9 cellular contexts compared by ENCODE assay signal in genomic region chr5:72523960-72524582, GRCh38. TPM values are rescaled to one million over a fixed set of nuclear protein-coding genes. Genes with fewer than 3 reads are reported as not detected.
A peak's percentile ranks its signal among the peaks of the same experiment; 100 is the strongest.
DNase-seq lines count a peak whose midpoint lies in the region; ATAC-seq and TF ChIP-seq lines count a peak whose summit lies in the region.
"Had no signal": no experiment of that assay in that cellular context is flagged by ENCODE, and none has a peak within 500 bp of the region (broad histone marks: within the 10 kb centered on the region; RNA-seq: fewer than 3 reads in every experiment).

No MANE protein-coding gene starts in this region.

- H3K9ac ChIP-seq in mesenchymal stem cell (ENCODE audit: low read length), result peak overlapping the region; percentile 61

- no peak overlapping the region for H3K4me3 Mint-ChIP-seq in activated naive CD8-positive, alpha-beta T cell treated with anti-CD3 and anti-CD28 coated beads for 36 hours
- H3K4me3 Mint-ChIP-seq in activated naive CD8-positive, alpha-beta T cell treated with anti-CD3 and anti-CD28 coated beads, Interleukin-2, amount 50 U/mL, for 24 hours, result no peak overlapping the region

- H3K4me3 ChIP-seq in choroid plexus epithelial cell (ENCODE audit: low read depth, low read length) (no peak overlapping the region), mesenchymal stem cell (ENCODE audit: insufficient read depth in 1 of 2, low read depth in 1 of 2, low read length in 2 of 2) (no peak overlapping the region)

- no peaks in the 10 kb centered on the region for H3K4me1 ChIP-seq in mesenchymal stem cell (ENCODE audit: control insufficient read depth, insufficient read depth, low read depth, low read length)

- H2AK5ac ChIP-seq in mesenchymal stem cell (ENCODE audit: low read length, severe bottlenecking), result no peak overlapping the region

- peaks cover 14% of the 10 kb centered on the region for H3K9me3 ChIP-seq in mesenchymal stem cell (ENCODE audit: control insufficient read depth, low read length)
- H3K9me3 ChIP-seq: neutrophil had no signal

- H3K9me3 Mint-ChIP-seq in activated naive CD8-positive, alpha-beta T cell treated with anti-CD3 and anti-CD28 coated beads for 36 hours, result peaks cover 3% of the 10 kb centered on the region
- peaks cover 7% of the 10 kb centered on the region for H3K9me3 Mint-ChIP-seq in activated naive CD8-positive, alpha-beta T cell treated with anti-CD3 and anti-CD28 coated beads, Interleukin-2, amount 50 U/mL, for 24 hours

- H4K91ac ChIP-seq in mesenchymal stem cell (ENCODE audit: low read length), result no peak overlapping the region

- H3K18ac ChIP-seq in mesenchymal stem cell (ENCODE audit: low read depth in 1 of 2, low read length in 2 of 2), result no peak overlapping the region

- H3K27me3 ChIP-seq in mesenchymal stem cell (ENCODE audit: control insufficient read depth in 1 of 2, insufficient read depth in 1 of 2, low read length in 2 of 2), result no peaks in the 10 kb centered on the region
- H3K27me3 ChIP-seq: neutrophil had no signal

- no peak overlapping the region for H2BK15ac ChIP-seq in mesenchymal stem cell (ENCODE audit: low read depth, poor library complexity, severe bottlenecking)

- H3K36me3 ChIP-seq in mesenchymal stem cell (ENCODE audit: control insufficient read depth in 1 of 2, insufficient read depth in 2 of 2, low read depth in 1 of 2, low read length in 2 of 2), result no peaks in the 10 kb centered on the region
- H3K36me3 ChIP-seq: neutrophil had no signal

- H3K27me3 Mint-ChIP-seq in activated naive CD8-positive, alpha-beta T cell treated with anti-CD3 and anti-CD28 coated beads for 36 hours, result no peaks in the 10 kb centered on the region
- H3K27me3 Mint-ChIP-seq in activated naive CD8-positive, alpha-beta T cell treated with anti-CD3 and anti-CD28 coated beads, Interleukin-2, amount 50 U/mL, for 24 hours, result peaks cover 2% of the 10 kb centered on the region

- H3K4me1 Mint-ChIP-seq in activated naive CD8-positive, alpha-beta T cell treated with anti-CD3 and anti-CD28 coated beads for 36 hours, result no peaks in the 10 kb centered on the region
- H3K4me1 Mint-ChIP-seq in activated naive CD8-positive, alpha-beta T cell treated with anti-CD3 and anti-CD28 coated beads, Interleukin-2, amount 50 U/mL, for 24 hours, result no peaks in the 10 kb centered on the region

- H3K79me1 ChIP-seq in mesenchymal stem cell (replicated peaks; ENCODE audit: low read length, poor library complexity, severe bottlenecking), result no peaks in the 10 kb centered on the region

- no peak overlapping the region for H2BK12ac ChIP-seq in mesenchymal stem cell (ENCODE audit: low read length in 2 of 2)

- H3K23ac ChIP-seq in mesenchymal stem cell (ENCODE audit: low read length in 2 of 2), result no peak overlapping the region

- DNase-seq in COR-L47 (lab: John Stamatoyannopoulos, UW) (peak; percentile 3), NCI-H748 (lab: John Stamatoyannopoulos, UW; ENCODE audit: unreplicated experiment) (peak; percentile 33), choroid plexus epithelial cell (ENCODE audit: low read depth) (peak; percentile 95), mesenchymal stem cell (peak; percentile 82)
- DNase-seq in activated naive CD8-positive, alpha-beta T cell treated with anti-CD3 and anti-CD28 coated beads for 36 hours, result no peak
- no peak for DNase-seq in activated naive CD8-positive, alpha-beta T cell treated with anti-CD3 and anti-CD28 coated beads, Interleukin-2, amount 50 U/mL, for 24 hours

- H2BK5ac ChIP-seq in mesenchymal stem cell (ENCODE audit: low read depth, low read length, poor library complexity, severe bottlenecking), result no peak overlapping the region

- no peak overlapping the region for H3K4ac ChIP-seq in mesenchymal stem cell (ENCODE audit: low read depth in 1 of 2, low read length in 2 of 2)

- ATAC-seq in GM21723 (IDR thresholded peaks at IDR 0.05; ENCODE audit: unreplicated experiment), result peak; percentile 65
- no peak for ATAC-seq in GM18519 (IDR thresholded peaks at IDR 0.05; ENCODE audit: low FRiP score, unreplicated experiment)
- ATAC-seq in activated naive CD8-positive, alpha-beta T cell treated with anti-CD3 and anti-CD28 coated beads, Interleukin-2, amount 50 U/mL, for 24 hours, result no peak

- no peak overlapping the region for H3K14ac ChIP-seq in mesenchymal stem cell (ENCODE audit: low read length in 2 of 2)

- H3K4me2 ChIP-seq in mesenchymal stem cell (ENCODE audit: low read length, poor library complexity, severe bottlenecking), result no peak overlapping the region

- no peak overlapping the region for H2BK120ac ChIP-seq in mesenchymal stem cell (ENCODE audit: low read depth, low read length)

- no peak overlapping the region for H4K8ac ChIP-seq in mesenchymal stem cell (ENCODE audit: low read length)

- H3K36me3 Mint-ChIP-seq in activated naive CD8-positive, alpha-beta T cell treated with anti-CD3 and anti-CD28 coated beads for 36 hours, result no peaks in the 10 kb centered on the region
- H3K36me3 Mint-ChIP-seq in activated naive CD8-positive, alpha-beta T cell treated with anti-CD3 and anti-CD28 coated beads, Interleukin-2, amount 50 U/mL, for 24 hours (ENCODE audit: low read depth), result no peaks in the 10 kb centered on the region

- peak; percentile 74 for TF ChIP-seq CTCF in choroid plexus epithelial cell (conservative IDR thresholded peaks at IDR 0.05; ENCODE audit: low read depth, low read length)

- no peak overlapping the region for H2AFZ ChIP-seq in mesenchymal stem cell (ENCODE audit: low read depth, low read length)

- no peak overlapping the region for H3K27ac Mint-ChIP-seq in activated naive CD8-positive, alpha-beta T cell treated with anti-CD3 and anti-CD28 coated beads for 36 hours
- no peak overlapping the region for H3K27ac Mint-ChIP-seq in activated naive CD8-positive, alpha-beta T cell treated with anti-CD3 and anti-CD28 coated beads, Interleukin-2, amount 50 U/mL, for 24 hours

- H3K27ac ChIP-seq in mesenchymal stem cell (ENCODE audit: low read length, poor library complexity, severe bottlenecking), result no peak overlapping the region
- H3K27ac ChIP-seq: neutrophil had no signal

- WGBS in mesenchymal stem cell, result 85% methylated on average over 2 of the region's 3 CpGs

RNA-seq across cellular contexts. Expression of gene ZNF366, which starts 16.9 kb away (rescaled TPM):
- polyA plus RNA-seq in mesenchymal stem cell (2013, experiment 1 of 2), result 0.03 TPM
- polyA plus RNA-seq in mesenchymal stem cell (2013, experiment 2 of 2), result 0.03 TPM
- total RNA-seq in activated naive CD8-positive, alpha-beta T cell treated with anti-CD3 and anti-CD28 coated beads for 36 hours, result not detected

Comparison
In these comparisons a context has a peak if more than half of its experiments do, and no peak if none do; other contexts are left out.
1. DNase-seq: peak in COR-L47 (single experiment), NCI-H748 (single experiment), choroid plexus epithelial cell (single experiment) and mesenchymal stem cell (single experiment); none in activated naive CD8-positive, alpha-beta T cell treated with anti-CD3 and anti-CD28 coated beads for 36 hours (single experiment) and activated naive CD8-positive, alpha-beta T cell treated with anti-CD3 and anti-CD28 coated beads, Interleukin-2, amount 50 U/mL, for 24 hours (single experiment).